1 cellular context compared by ENCODE assay signal in genomic region chr15:52733078-52733477, GRCh38.
TF ChIP-seq lines count a peak whose summit lies in the region.

No MANE protein-coding gene starts in this region.

TF ChIP-seq in SK-N-SH, 30 proteins besides CTCF, POLR2A, EP300 and RAD21 (continued from another document):
- TF ChIP-seq, protein P1, sequence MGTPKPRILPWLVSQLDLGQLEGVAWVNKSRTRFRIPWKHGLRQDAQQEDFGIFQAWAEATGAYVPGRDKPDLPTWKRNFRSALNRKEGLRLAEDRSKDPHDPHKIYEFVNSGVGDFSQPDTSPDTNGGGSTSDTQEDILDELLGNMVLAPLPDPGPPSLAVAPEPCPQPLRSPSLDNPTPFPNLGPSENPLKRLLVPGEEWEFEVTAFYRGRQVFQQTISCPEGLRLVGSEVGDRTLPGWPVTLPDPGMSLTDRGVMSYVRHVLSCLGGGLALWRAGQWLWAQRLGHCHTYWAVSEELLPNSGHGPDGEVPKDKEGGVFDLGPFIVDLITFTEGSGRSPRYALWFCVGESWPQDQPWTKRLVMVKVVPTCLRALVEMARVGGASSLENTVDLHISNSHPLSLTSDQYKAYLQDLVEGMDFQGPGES (IDR thresholded peaks at IDR 0.05; ENCODE audit: low read depth, low read length): no peak
- TF ChIP-seq RCOR1 (IDR thresholded peaks at IDR 0.05; ENCODE audit: low read length) (no peak), RXRA (IDR thresholded peaks at IDR 0.05; ENCODE audit: borderline replicate concordance, low read depth) (no peak), ELF1 (IDR thresholded peaks at IDR 0.05) (no peak), SIN3A (IDR thresholded peaks at IDR 0.05; ENCODE audit: borderline replicate concordance, low read depth, low read length) (no peak), GABPA (IDR thresholded peaks at IDR 0.05; ENCODE audit: low read depth) (no peak), FOXJ3 (CRISPR knock-in tag; IDR thresholded peaks at IDR 0.05) (no peak), GATA2 (CRISPR knock-in tag; IDR thresholded peaks at IDR 0.05) (no peak), EZH2phosphoT487 (IDR thresholded peaks at IDR 0.05; ENCODE audit: borderline replicate concordance, low read depth) (no peak), RFX5 (IDR thresholded peaks at IDR 0.05; ENCODE audit: low read length) (no peak), MAX (IDR thresholded peaks at IDR 0.05; ENCODE audit: low read depth) (no peak), MEF2A (IDR thresholded peaks at IDR 0.05; ENCODE audit: borderline replicate concordance, low read depth) (no peak), CHD2 (IDR thresholded peaks at IDR 0.05; ENCODE audit: low read length, partially characterized antibody) (no peak), TCF12 (IDR thresholded peaks at IDR 0.05) (no peak)
- TF ChIP-seq, protein P2, sequence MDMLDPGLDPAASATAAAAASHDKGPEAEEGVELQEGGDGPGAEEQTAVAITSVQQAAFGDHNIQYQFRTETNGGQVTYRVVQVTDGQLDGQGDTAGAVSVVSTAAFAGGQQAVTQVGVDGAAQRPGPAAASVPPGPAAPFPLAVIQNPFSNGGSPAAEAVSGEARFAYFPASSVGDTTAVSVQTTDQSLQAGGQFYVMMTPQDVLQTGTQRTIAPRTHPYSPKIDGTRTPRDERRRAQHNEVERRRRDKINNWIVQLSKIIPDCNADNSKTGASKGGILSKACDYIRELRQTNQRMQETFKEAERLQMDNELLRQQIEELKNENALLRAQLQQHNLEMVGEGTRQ (IDR thresholded peaks at IDR 0.05; ENCODE audit: borderline replicate concordance, low read depth, low read length): no peak
- TF ChIP-seq, protein P3, sequence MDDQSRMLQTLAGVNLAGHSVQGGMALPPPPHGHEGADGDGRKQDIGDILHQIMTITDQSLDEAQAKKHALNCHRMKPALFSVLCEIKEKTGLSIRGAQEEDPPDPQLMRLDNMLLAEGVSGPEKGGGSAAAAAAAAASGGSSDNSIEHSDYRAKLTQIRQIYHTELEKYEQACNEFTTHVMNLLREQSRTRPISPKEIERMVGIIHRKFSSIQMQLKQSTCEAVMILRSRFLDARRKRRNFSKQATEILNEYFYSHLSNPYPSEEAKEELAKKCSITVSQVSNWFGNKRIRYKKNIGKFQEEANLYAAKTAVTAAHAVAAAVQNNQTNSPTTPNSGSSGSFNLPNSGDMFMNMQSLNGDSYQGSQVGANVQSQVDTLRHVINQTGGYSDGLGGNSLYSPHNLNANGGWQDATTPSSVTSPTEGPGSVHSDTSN (IDR thresholded peaks at IDR 0.05): no peak
- TF ChIP-seq, protein P4, sequence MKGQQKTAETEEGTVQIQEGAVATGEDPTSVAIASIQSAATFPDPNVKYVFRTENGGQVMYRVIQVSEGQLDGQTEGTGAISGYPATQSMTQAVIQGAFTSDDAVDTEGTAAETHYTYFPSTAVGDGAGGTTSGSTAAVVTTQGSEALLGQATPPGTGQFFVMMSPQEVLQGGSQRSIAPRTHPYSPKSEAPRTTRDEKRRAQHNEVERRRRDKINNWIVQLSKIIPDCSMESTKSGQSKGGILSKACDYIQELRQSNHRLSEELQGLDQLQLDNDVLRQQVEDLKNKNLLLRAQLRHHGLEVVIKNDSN (IDR thresholded peaks at IDR 0.05; ENCODE audit: borderline replicate concordance, low read depth): no peak
